In the genomic region with DNA sequence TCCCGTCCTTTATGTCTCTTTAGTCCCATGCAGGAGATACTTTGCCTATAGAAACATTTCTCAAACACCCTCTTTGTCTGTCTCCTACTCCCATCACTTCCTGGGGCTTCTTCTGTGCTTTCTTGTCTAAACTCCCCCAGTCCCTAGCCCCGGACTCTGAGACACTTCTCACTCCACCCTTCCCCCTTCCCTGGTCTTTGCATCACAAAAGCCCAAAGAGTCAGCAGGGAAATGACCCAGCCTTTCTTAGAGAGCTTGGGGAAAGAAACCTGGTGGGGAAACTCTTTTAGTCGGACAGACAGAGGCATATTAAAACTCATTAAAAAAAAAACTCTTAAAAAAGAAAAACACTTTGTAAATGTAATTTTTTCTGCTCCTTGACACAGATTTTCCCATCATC, we compare ENCODE assay signal across 21 cellular contexts.
"Had no signal": no experiment of that assay in that cellular context is flagged by ENCODE, and none has a peak within 500 bp of the region (broad histone marks: within the 10 kb centered on the region; RNA-seq: fewer than 3 reads in every experiment).

No MANE protein-coding gene starts in this region.

- H3K27me3 ChIP-seq: colonic mucosa had no signal

- H3K9me3 ChIP-seq: colonic mucosa, esophagus squamous epithelium, heart left ventricle, stomach, suprapubic skin, transverse colon had no signal

- H3K27ac ChIP-seq: colonic mucosa, esophagus squamous epithelium, heart left ventricle, stomach, suprapubic skin, transverse colon had no signal

- H3K4me3 ChIP-seq: colonic mucosa, esophagus squamous epithelium, heart left ventricle, stomach, suprapubic skin, transverse colon had no signal

- H3K36me3 ChIP-seq: colonic mucosa, esophagus squamous epithelium, heart left ventricle, stomach, suprapubic skin, transverse colon had no signal

- DNase-seq: activated B cell treated with CpG ODN at 0.5 μM for 24 hours; activated CD4-positive, alpha-beta T cell treated with anti-CD3 and anti-CD28 coated beads for 36 hours; activated CD4-positive, alpha-beta T cell treated with anti-CD3 and anti-CD28 coated beads, Interleukin-2, amount 50 U/mL, for 48 hours; activated naive CD4-positive, alpha-beta T cell treated with anti-CD3 and anti-CD28 coated beads for 36 hours; activated naive CD8-positive, alpha-beta T cell treated with anti-CD3 and anti-CD28 coated beads, Interleukin-2, amount 10 ng/mL, durations not matched to agents 7 days and 5 days; activated T-cell treated with anti-CD3 and anti-CD28 coated beads, Interleukin-2, amount 50 U/mL, for 48 hours; amniotic stem cell; colonic mucosa; esophagus squamous epithelium; heart left ventricle; islet precursor cell; left colon; naive thymus-derived CD4-positive, alpha-beta T cell; small intestine; stimulated activated CD4-positive, alpha-beta T cell treated with anti-CD3 and anti-CD28 coated beads, Interleukin-2, amount 100 ng/mL, for 24 hours; stomach; T1000; transverse colon had no signal

- ATAC-seq: activated CD4-positive, alpha-beta T cell treated with anti-CD3 and anti-CD28 coated beads for 36 hours; heart left ventricle; left colon; naive thymus-derived CD4-positive, alpha-beta T cell; sciatic nerve; stimulated activated memory B cell treated with anti-CD40 and anti-IgM and Interleukin-4, amounts not matched to agents 10 μg/mL and 1 μg/mL and 100 μg/mL, for 72 hours had no signal

- H3K4me1 ChIP-seq: colonic mucosa, esophagus squamous epithelium, heart left ventricle, stomach, suprapubic skin, transverse colon had no signal
